In genomic region chr2:10558281-10559030, GRCh38 we compare ENCODE assay signal across 19 cellular contexts.
A peak's percentile ranks its signal among the peaks of the same experiment; 100 is the strongest.
DNase-seq lines count a peak whose midpoint lies in the region; ATAC-seq, FAIRE-seq and TF ChIP-seq lines count a peak whose summit lies in the region.
"Had no signal": no experiment of that assay in that cellular context is flagged by ENCODE, and none has a peak within 500 bp of the region (broad histone marks: within the 10 kb centered on the region; RNA-seq: fewer than 3 reads in every experiment).

No MANE protein-coding gene starts in this region.

- no peak for TF ChIP-seq POLR2A in A549 (IDR thresholded peaks at IDR 0.05; ENCODE audit: low read length)

- no peaks in the 10 kb centered on the region for H3K4me1 ChIP-seq in A549

- H3K36me3 Mint-ChIP-seq in activated T-cell treated with anti-CD3 and anti-CD28 coated beads, Interleukin-2, amount 50 U/mL, for 4 hours (ENCODE audit: insufficient read depth) = peaks cover 9% of the 10 kb centered on the region
- H3K36me3 Mint-ChIP-seq in central memory CD8-positive, alpha-beta T cell (ENCODE audit: insufficient read depth) = peaks cover 4% of the 10 kb centered on the region
- H3K36me3 Mint-ChIP-seq in progenitor cell of endocrine pancreas (ENCODE audit: insufficient read depth) = peaks cover 8% of the 10 kb centered on the region

- 89% methylated on average over 14 of the region's 14 CpGs for WGBS in A549 (ENCODE audit: missing lambda C conversion rate)

- no peak for TF ChIP-seq EP300 in A549 (IDR thresholded peaks at IDR 0.05)

- ATAC-seq in activated T-cell treated with anti-CD3 and anti-CD28 coated beads, Interleukin-2, amount 50 U/mL, for 4 hours = peak; percentile 6 to 27
- ATAC-seq in A549 (peak; percentile 3 to 7; a peak in 2 of 6 replicates), HG03280 (IDR thresholded peaks at IDR 0.05; ENCODE audit: unreplicated experiment) (no peak)
- no peak for ATAC-seq in central memory CD8-positive, alpha-beta T cell (replicated peaks; ENCODE audit: extremely low read depth, poor library complexity, severe bottlenecking)

- FAIRE-seq in A549 (lab: Jason Lieb, UNC) = no peak

- no peak overlapping the region for H3K27ac ChIP-seq in A549
- H3K27ac ChIP-seq: SK-N-MC had no signal

- no peak overlapping the region for H3K4me2 ChIP-seq in A549

- no peak overlapping the region for H3K4me3 ChIP-seq in A549
- H3K4me3 ChIP-seq: MG63, SK-N-MC had no signal

- CTCF ChIA-PET in A549 (lab: Yijun Ruan, JAX) = interaction anchor here (0.8 to 1.0 kb wide), 2 partner anchors 25 to 41 kb away, joined by 3 read pairs; no protein-coding TSS in a partner anchor

- TF ChIP-seq RAD21 in A549 (conservative IDR thresholded peaks at IDR 0.05 in 1 of 2, IDR thresholded peaks at IDR 0.05 in 1 of 2) = no peak

- no peaks in the 10 kb centered on the region for H3K9me3 Mint-ChIP-seq in activated T-cell treated with anti-CD3 and anti-CD28 coated beads, Interleukin-2, amount 50 U/mL, for 4 hours
- H3K9me3 Mint-ChIP-seq in central memory CD8-positive, alpha-beta T cell = no peaks in the 10 kb centered on the region
- peaks cover 4% of the 10 kb centered on the region for H3K9me3 Mint-ChIP-seq in progenitor cell of endocrine pancreas (ENCODE audit: low read depth)

- H3K4me3 Mint-ChIP-seq in activated T-cell treated with anti-CD3 and anti-CD28 coated beads, Interleukin-2, amount 50 U/mL, for 4 hours = no peak overlapping the region
- no peak overlapping the region for H3K4me3 Mint-ChIP-seq in central memory CD8-positive, alpha-beta T cell
- H3K4me3 Mint-ChIP-seq in progenitor cell of endocrine pancreas (ENCODE audit: low read depth) = no peak overlapping the region
- H3K4me3 Mint-ChIP-seq: B cell had no signal

- peak overlapping the region; percentile 49 for H3K27ac Mint-ChIP-seq in central memory CD8-positive, alpha-beta T cell (ENCODE audit: low read depth)
- H3K27ac Mint-ChIP-seq in progenitor cell of endocrine pancreas = peak overlapping the region; percentile 7
- H3K27ac Mint-ChIP-seq: B cell had no signal

- TF ChIP-seq CTCF in A549 (IDR thresholded peaks at IDR 0.05) (no peak), progenitor cell of endocrine pancreas (IDR thresholded peaks at IDR 0.05; ENCODE audit: unreplicated experiment) (no peak)

- H3K9me3 ChIP-seq in A549 = no peaks in the 10 kb centered on the region
- H3K9me3 ChIP-seq: MG63 had no signal

- POLR2A ChIA-PET in A549 (lab: Yijun Ruan, JAX) = interaction anchor here (1.3 kb wide), 1 partner anchor 60 kb away, joined by 4 read pairs; no protein-coding TSS in a partner anchor

- no peaks in the 10 kb centered on the region for H3K4me1 Mint-ChIP-seq in activated T-cell treated with anti-CD3 and anti-CD28 coated beads, Interleukin-2, amount 50 U/mL, for 4 hours (ENCODE audit: low read depth)
- no peaks in the 10 kb centered on the region for H3K4me1 Mint-ChIP-seq in central memory CD8-positive, alpha-beta T cell
- H3K4me1 Mint-ChIP-seq in progenitor cell of endocrine pancreas (ENCODE audit: low read depth) = no peaks in the 10 kb centered on the region
- H3K4me1 Mint-ChIP-seq: B cell had no signal

- no peaks in the 10 kb centered on the region for H3K27me3 Mint-ChIP-seq in activated T-cell treated with anti-CD3 and anti-CD28 coated beads, Interleukin-2, amount 50 U/mL, for 4 hours (ENCODE audit: low read depth)
- H3K27me3 Mint-ChIP-seq in central memory CD8-positive, alpha-beta T cell = no peaks in the 10 kb centered on the region
- no peaks in the 10 kb centered on the region for H3K27me3 Mint-ChIP-seq in progenitor cell of endocrine pancreas
- H3K27me3 Mint-ChIP-seq: B cell had no signal

- DNase-seq in activated T-cell treated with anti-CD3 and anti-CD28 coated beads, Interleukin-2, amount 50 U/mL, for 4 hours = no peak
- DNase-seq in activated T-cell treated with anti-CD3 and anti-CD28 coated beads for 4 hours (no peak), A549 (ENCODE audit: low read depth in 1 of 2, low spot score in 1 of 2) (no peak), progenitor cell of endocrine pancreas (ENCODE audit: low spot score, unreplicated experiment) (no peak), Ammon's horn (ENCODE audit: low spot score) (no peak)
- no peak for DNase-seq in central memory CD8-positive, alpha-beta T cell (ENCODE audit: low spot score in 2 of 2)
- DNase-seq: EL, GF-D8, GOT3, MG63, NCI-H1417 treated with DMSO at 0.1 percent for 48 hours, NCI-H187, NCI-H446 treated with DMSO at 0.1 percent for 48 hours, NCI-H526 treated with DMSO at 0.1 percent for 48 hours, OCI-M1, SHP77 treated with DMSO at 0.1 percent for 48 hours had no signal

TF ChIP-seq in A549, 52 proteins besides CTCF, POLR2A, EP300 and RAD21:
- no peak for TF ChIP-seq HDAC2 (IDR thresholded peaks at IDR 0.05)
- TF ChIP-seq E2F6 (IDR thresholded peaks at IDR 0.05; ENCODE audit: borderline replicate concordance, low read depth) = no peak
- TF ChIP-seq NFE2L2 (conservative IDR thresholded peaks at IDR 0.05; ENCODE audit: low read length) = no peak
- no peak for TF ChIP-seq SREBF2 (IDR thresholded peaks at IDR 0.05)
- TF ChIP-seq, protein P1, sequence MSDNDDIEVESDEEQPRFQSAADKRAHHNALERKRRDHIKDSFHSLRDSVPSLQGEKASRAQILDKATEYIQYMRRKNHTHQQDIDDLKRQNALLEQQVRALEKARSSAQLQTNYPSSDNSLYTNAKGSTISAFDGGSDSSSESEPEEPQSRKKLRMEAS (IDR thresholded peaks at IDR 0.05) = no peak
- no peak for TF ChIP-seq CBX8 (IDR thresholded peaks at IDR 0.05)
- no peak for TF ChIP-seq MYC (IDR thresholded peaks at IDR 0.05; ENCODE audit: borderline replicate concordance, low read length)
- TF ChIP-seq, protein P2, sequence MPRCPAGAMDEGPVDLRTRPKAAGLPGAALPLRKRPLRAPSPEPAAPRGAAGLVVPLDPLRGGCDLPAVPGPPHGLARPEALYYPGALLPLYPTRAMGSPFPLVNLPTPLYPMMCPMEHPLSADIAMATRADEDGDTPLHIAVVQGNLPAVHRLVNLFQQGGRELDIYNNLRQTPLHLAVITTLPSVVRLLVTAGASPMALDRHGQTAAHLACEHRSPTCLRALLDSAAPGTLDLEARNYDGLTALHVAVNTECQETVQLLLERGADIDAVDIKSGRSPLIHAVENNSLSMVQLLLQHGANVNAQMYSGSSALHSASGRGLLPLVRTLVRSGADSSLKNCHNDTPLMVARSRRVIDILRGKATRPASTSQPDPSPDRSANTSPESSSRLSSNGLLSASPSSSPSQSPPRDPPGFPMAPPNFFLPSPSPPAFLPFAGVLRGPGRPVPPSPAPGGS (IDR thresholded peaks at IDR 0.05) = no peak
- TF ChIP-seq ESRRA (IDR thresholded peaks at IDR 0.05; ENCODE audit: borderline replicate concordance, low read length) = no peak

Comparison
In these comparisons a context has a peak if more than half of its experiments do, and no peak if none do; other contexts are left out.
1. ATAC-seq: peak in activated T-cell treated with anti-CD3 and anti-CD28 coated beads, Interleukin-2, amount 50 U/mL, for 4 hours (2 of 2) and A549 (2 of 2); none in central memory CD8-positive, alpha-beta T cell (single experiment) and HG03280 (single experiment).